9 cellular contexts compared by ENCODE assay signal in genomic region chr11:34302046-34302921, GRCh38. TPM values are rescaled to one million over a fixed set of nuclear protein-coding genes. Genes with fewer than 3 reads are reported as not detected.
DNase-seq lines count a peak whose midpoint lies in the region; ATAC-seq and TF ChIP-seq lines count a peak whose summit lies in the region.
"Had no signal": no experiment of that assay in that cellular context is flagged by ENCODE, and none has a peak within 500 bp of the region (broad histone marks: within the 10 kb centered on the region; RNA-seq: fewer than 3 reads in every experiment).

No MANE protein-coding gene starts in this region.

- H3K4me2 ChIP-seq in SK-N-SH = peak overlapping the region; percentile 39
- peak overlapping the region; percentile 4 for H3K4me2 ChIP-seq in osteoblast (ENCODE audit: insufficient read depth, low read length)

- H2AFZ ChIP-seq in SK-N-SH (ENCODE audit: low read depth) (no peak overlapping the region), osteoblast (ENCODE audit: low read length) (no peak overlapping the region)

- H3K27me3 ChIP-seq in SK-N-SH (ENCODE audit: insufficient read depth) (no peaks in the 10 kb centered on the region), osteoblast (ENCODE audit: insufficient read depth, low read length) (no peaks in the 10 kb centered on the region)

- H3K27ac ChIP-seq in SK-N-SH (ENCODE audit: low read depth in 2 of 2, low read length in 1 of 2) (peak overlapping the region; percentile 71 to 73), osteoblast (ENCODE audit: low read depth, low read length) (peak overlapping the region; percentile 79)

- peak; percentile 32 to 89; a peak in 3 of 4 replicates for TF ChIP-seq EP300 in SK-N-SH (IDR thresholded peaks at IDR 0.05; ENCODE audit: borderline replicate concordance in 1 of 2, low read depth in 1 of 2, low read length in 1 of 2)

- H3K79me2 ChIP-seq in SK-N-SH (ENCODE audit: insufficient read depth) (no peaks in the 10 kb centered on the region), osteoblast (ENCODE audit: insufficient read depth, low read length) (no peaks in the 10 kb centered on the region)

- ATAC-seq in GM18870 (IDR thresholded peaks at IDR 0.05; ENCODE audit: unreplicated experiment) (peak; percentile 80), HG02973 (IDR thresholded peaks at IDR 0.05; ENCODE audit: unreplicated experiment) (peak; percentile 68), Right ventricle myocardium superior (ENCODE audit: poor library complexity) (no peak), left lobe of liver (no peak)

- no peaks in the 10 kb centered on the region for H3K36me3 ChIP-seq in SK-N-SH (replicated peaks in 1 of 2; ENCODE audit: control insufficient read depth in 1 of 2, insufficient read depth in 2 of 2, low read length in 1 of 2)
- no peaks in the 10 kb centered on the region for H3K36me3 ChIP-seq in osteoblast (ENCODE audit: insufficient read depth, low read length)

- TF ChIP-seq RAD21 in SK-N-SH (IDR thresholded peaks at IDR 0.05; ENCODE audit: low read length) = no peak

- H3K9me3 ChIP-seq in SK-N-SH (no peaks in the 10 kb centered on the region), osteoblast (ENCODE audit: low read depth, low read length) (no peaks in the 10 kb centered on the region)

- DNase-seq in SK-N-SH (no peak), osteoblast (ENCODE audit: insufficient read length, low spot score, missing footprints) (peak; percentile 89), Right ventricle myocardium superior (no peak), posterior vena cava (ENCODE audit: low spot score) (no peak), NCI-H2029 (lab: John Stamatoyannopoulos, UW) (no peak), left lobe of liver (ENCODE audit: low spot score) (no peak)
- DNase-seq: naive B cell had no signal

- whole genome bisulfite sequencing in SK-N-SH (ENCODE audit: low lambda C conversion rate) = 55% methylated on average over 4 of the region's 4 CpGs

- H3K4me1 ChIP-seq in SK-N-SH (ENCODE audit: control insufficient read depth in 1 of 2, insufficient read depth in 2 of 2, low read depth in 1 of 2, low read length in 1 of 2) (peaks cover 37 to 41% of the 10 kb centered on the region in 2 experiments), osteoblast (ENCODE audit: insufficient read depth, low read length) (peaks cover 21% of the 10 kb centered on the region)

- TF ChIP-seq CTCF in SK-N-SH (IDR thresholded peaks at IDR 0.05) (no peak), osteoblast (IDR thresholded peaks at IDR 0.05; ENCODE audit: extremely low read depth, low read depth, low read length) (no peak)

- intact Hi-C loops in Right ventricle myocardium superior (cut with DNase I) = no loop called here
- intact Hi-C loops in posterior vena cava (cut with DNase I) = no loop called here

- H4K20me1 ChIP-seq in SK-N-SH (ENCODE audit: insufficient read depth) (no peaks in the 10 kb centered on the region), osteoblast (ENCODE audit: insufficient read depth, low read length) (no peaks in the 10 kb centered on the region)

- H3K9me2 ChIP-seq in SK-N-SH = no peaks in the 10 kb centered on the region

- H3K4me3 ChIP-seq in SK-N-SH (ENCODE audit: low read depth in 2 of 2, low read length in 1 of 2) = no peak overlapping the region
- H3K4me3 ChIP-seq in osteoblast (ENCODE audit: insufficient read depth, low read length) = no peak overlapping the region

- CTCF ChIA-PET in SK-N-SH (lab: Yijun Ruan, JAX) = interaction anchor here (0.7 to 3.3 kb wide), 2 partner anchors 12 to 128 kb away, joined by 3 to 13 read pairs; no protein-coding TSS in a partner anchor

- H3K9ac ChIP-seq in SK-N-SH = no peak overlapping the region; the same call in 1 of the 2 replicates

- POLR2A ChIA-PET in SK-N-SH (lab: Yijun Ruan, JAX) = no interaction called here

- H3F3A ChIP-seq in SK-N-SH (replicated peaks; ENCODE audit: insufficient read depth) = peaks cover 22% of the 10 kb centered on the region

TF ChIP-seq in SK-N-SH, 30 proteins besides CTCF, POLR2A, EP300 and RAD21:
- TF ChIP-seq RXRA (IDR thresholded peaks at IDR 0.05; ENCODE audit: borderline replicate concordance, low read depth) (peak; percentile 97), MEF2A (IDR thresholded peaks at IDR 0.05; ENCODE audit: borderline replicate concordance, low read depth) (peak; percentile 71), POLR2AphosphoS5 (IDR thresholded peaks at IDR 0.05; ENCODE audit: low read depth, low read length) (0 out of 2 replicates have a peak, but pooled peaks have one; percentile 59), FOXM1 (IDR thresholded peaks at IDR 0.05; ENCODE audit: low read depth) (peak; percentile 63), SIN3A (IDR thresholded peaks at IDR 0.05; ENCODE audit: borderline replicate concordance, low read depth, low read length) (0 out of 2 replicates have a peak, but pooled peaks have one; percentile 18), JUND (IDR thresholded peaks at IDR 0.05) (peak; percentile 91), TAF1 (IDR thresholded peaks at IDR 0.05; ENCODE audit: borderline replicate concordance, low read depth, low read length) (peak; percentile 8; the same call in 1 of the 2 replicates), RFX5 (IDR thresholded peaks at IDR 0.05; ENCODE audit: low read length) (no peak), TCF12 (IDR thresholded peaks at IDR 0.05) (peak; percentile 96), PBX3 (IDR thresholded peaks at IDR 0.05) (peak; percentile 80), EZH2phosphoT487 (IDR thresholded peaks at IDR 0.05; ENCODE audit: borderline replicate concordance, low read depth) (no peak), FOSL2 (IDR thresholded peaks at IDR 0.05; ENCODE audit: borderline replicate concordance, low read depth) (peak; percentile 90; the same call in 1 of the 2 replicates), MXI1 (IDR thresholded peaks at IDR 0.05; ENCODE audit: low read depth, low read length) (no peak), MAX (IDR thresholded peaks at IDR 0.05; ENCODE audit: low read depth) (peak; percentile 52), GATA2 (CRISPR knock-in tag; IDR thresholded peaks at IDR 0.05) (no peak), REST (IDR thresholded peaks at IDR 0.05; ENCODE audit: low read depth, low read length) (peak; percentile 61; the same call in 1 of the 2 replicates), TEAD4 (IDR thresholded peaks at IDR 0.05; ENCODE audit: borderline replicate concordance, insufficient read depth) (peak; percentile 93), NFIC (IDR thresholded peaks at IDR 0.05; ENCODE audit: borderline replicate concordance) (peak; percentile 95), SMC3 (IDR thresholded peaks at IDR 0.05; ENCODE audit: low read depth, low read length) (no peak)

RNA-seq across cellular contexts. Expression of gene ABTB2, which starts 55.5 kb away (rescaled TPM):
- polyA plus RNA-seq in SK-N-SH (2012; rRNA removed) = 4.9 and 7.8 TPM in 2 replicates
- polyA plus RNA-seq in SK-N-SH (2012; cell fraction: cytosol; rRNA removed) = 3.2 and 5.2 TPM in 2 replicates
- 14.8 and 16.0 TPM in 2 replicates for polyA plus RNA-seq in SK-N-SH (2012; cell fraction: nucleus; rRNA removed)
- total RNA-seq in osteoblast (5.1 and 5.9 TPM in 2 replicates), Right ventricle myocardium superior (15.9 TPM), posterior vena cava (1 to 10 TPM; 8.6 to 8.7 TPM), left lobe of liver (11.4 TPM)

Comparison
In these comparisons a context has a peak if more than half of its experiments do, and no peak if none do; other contexts are left out.
1. ATAC-seq: peak in GM18870 (single experiment) and HG02973 (single experiment); none in Right ventricle myocardium superior (single experiment) and left lobe of liver (single experiment).